ENCODE assay signal across 25 cellular contexts in the genomic region with DNA sequence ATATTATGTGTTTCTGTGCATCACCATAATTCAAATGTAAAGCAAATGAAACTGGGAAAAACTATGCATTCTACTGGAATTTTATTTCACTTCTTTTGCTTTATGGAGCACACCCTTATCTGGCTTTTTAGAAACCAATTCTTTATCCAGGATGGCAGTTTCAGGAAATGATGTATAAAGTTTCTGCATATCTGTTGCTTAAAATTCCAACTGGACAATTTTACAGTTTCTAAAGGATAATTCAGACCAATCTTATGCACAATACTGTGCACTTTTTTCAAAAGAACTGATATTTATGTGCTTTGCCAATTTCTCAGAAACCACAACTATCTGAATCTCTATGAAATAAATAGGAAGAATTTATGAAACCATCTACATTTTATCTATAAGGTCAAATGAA.
"Had no signal": no experiment of that assay in that cellular context is flagged by ENCODE, and none has a peak within 500 bp of the region (broad histone marks: within the 10 kb centered on the region; RNA-seq: fewer than 3 reads in every experiment).

No MANE protein-coding gene starts in this region.

- H3K27ac Mint-ChIP-seq: naive B cell; natural killer cell treated with Interleukin-12 subunit alpha and Interleukin-12 subunit beta and Interleukin-15 and Interleukin-18, amount 100 ng/mL, for 72 hours; stimulated activated naive B cell treated with anti-CD40 and anti-IgM and Interleukin-4, amounts not matched to agents 10 μg/mL and 1 μg/mL and 100 μg/mL, for 72 hours had no signal

- H3K27ac ChIP-seq: left lung, lower lobe of right lung, pancreas, prostate gland, skin epidermis, stomach, testis, thyroid gland, transverse colon, upper lobe of left lung, vagina had no signal

- ATAC-seq: left colon; left lung; lower lobe of right lung; natural killer cell treated with Interleukin-12 subunit alpha and Interleukin-12 subunit beta and Interleukin-15 and Interleukin-18, amount 100 ng/mL, for 72 hours; pancreas; right cardiac atrium; stimulated activated naive B cell treated with anti-CD40 and anti-IgM and Interleukin-4, amounts not matched to agents 10 μg/mL and 1 μg/mL and 100 μg/mL, for 72 hours; stimulated activated naive CD8-positive, alpha-beta T cell treated with anti-CD3 and anti-CD28 coated beads, Interleukin-15, Interleukin-2, amounts not matched to agents 100 U/mL and 50 U/mL, for 24 hours had no signal

- H3K4me1 Mint-ChIP-seq: naive B cell; stimulated activated naive B cell treated with anti-CD40 and anti-IgM and Interleukin-4, amounts not matched to agents 10 μg/mL and 1 μg/mL and 100 μg/mL, for 72 hours had no signal

- H3K27me3 Mint-ChIP-seq: naive B cell; natural killer cell treated with Interleukin-12 subunit alpha and Interleukin-12 subunit beta and Interleukin-15 and Interleukin-18, amount 100 ng/mL, for 72 hours; stimulated activated naive B cell treated with anti-CD40 and anti-IgM and Interleukin-4, amounts not matched to agents 10 μg/mL and 1 μg/mL and 100 μg/mL, for 72 hours had no signal

- H3K9me3 ChIP-seq: left lung, lower lobe of right lung, pancreas, prostate gland, stomach, testis, thyroid gland, transverse colon, upper lobe of left lung, vagina had no signal

- H3K4me3 Mint-ChIP-seq: naive B cell; natural killer cell treated with Interleukin-12 subunit alpha and Interleukin-12 subunit beta and Interleukin-15 and Interleukin-18, amount 100 ng/mL, for 72 hours; stimulated activated naive B cell treated with anti-CD40 and anti-IgM and Interleukin-4, amounts not matched to agents 10 μg/mL and 1 μg/mL and 100 μg/mL, for 72 hours had no signal

- DNase-seq: head of caudate nucleus; hippocampal formation; kidney; left colon; lower lobe of right lung; mammary epithelial cell; mesenchymal stem cell; naive B cell; pancreas; retina; right cardiac atrium; stimulated activated CD4-positive, alpha-beta T cell treated with anti-CD3 and anti-CD28 coated beads, Interleukin-1b, Interleukin-23, amount 100 ng/mL, for 48 hours; stimulated activated CD4-positive, alpha-beta T cell treated with anti-CD3 and anti-CD28 coated beads, Interleukin-4, amount 100 ng/mL, for 1 hour; stimulated activated naive B cell treated with anti-CD40 and anti-IgM and Interleukin-4, amounts not matched to agents 10 μg/mL and 1 μg/mL and 100 μg/mL, for 72 hours; stimulated activated naive CD8-positive, alpha-beta T cell treated with anti-CD3 and anti-CD28 coated beads, Interleukin-15, Interleukin-2, amounts not matched to agents 100 U/mL and 50 U/mL, for 24 hours; stomach; testis; thyroid gland; transverse colon; upper lobe of left lung had no signal

- H3K4me3 ChIP-seq: left lung, lower lobe of right lung, pancreas, prostate gland, skin epidermis, stomach, testis, thyroid gland, transverse colon, upper lobe of left lung, vagina had no signal

- H3K36me3 Mint-ChIP-seq: naive B cell; natural killer cell treated with Interleukin-12 subunit alpha and Interleukin-12 subunit beta and Interleukin-15 and Interleukin-18, amount 100 ng/mL, for 72 hours; stimulated activated naive B cell treated with anti-CD40 and anti-IgM and Interleukin-4, amounts not matched to agents 10 μg/mL and 1 μg/mL and 100 μg/mL, for 72 hours had no signal

- H3K36me3 ChIP-seq: left lung, lower lobe of right lung, pancreas, prostate gland, stomach, thyroid gland, transverse colon, upper lobe of left lung, vagina had no signal
